Comparison of ENCODE assay signal across 8 cellular contexts in genomic region chr4:77433102-77433733, GRCh38.
DNase-seq lines count a peak whose midpoint lies in the region; ATAC-seq and TF ChIP-seq lines count a peak whose summit lies in the region.

No MANE protein-coding gene starts in this region.

- no peak for TF ChIP-seq POLR2A in gastrocnemius medialis (IDR thresholded peaks at IDR 0.05)

- in situ Hi-C loops in gastrocnemius medialis (cut with MboI; ENCODE audit: low sequenced_read_pairs in 4 of 4), result loop anchor here in 1 of 4 donors (10.0 kb wide), 1 partner anchor 48 kb away; no protein-coding TSS in a partner anchor

- H3K4me1 ChIP-seq in heart right ventricle (peaks cover 0 to 23% (median 9%) of the 10 kb centered on the region in 9 donors), gastrocnemius medialis (peaks cover 6 to 24% of the 10 kb centered on the region in 2 donors)

- H3K4me1 Mint-ChIP-seq in activated T-helper 17 cell treated with anti-CD3 and anti-CD28 coated beads, Interleukin-2, amount 50 U/mL, for 72 hours, result no peaks in the 10 kb centered on the region

- no peaks in the 10 kb centered on the region for H3K9me3 Mint-ChIP-seq in activated T-helper 17 cell treated with anti-CD3 and anti-CD28 coated beads, Interleukin-2, amount 50 U/mL, for 72 hours

- peak; percentile 28 to 78 (median 62) for TF ChIP-seq CTCF in heart right ventricle (IDR thresholded peaks at IDR 0.05)
- TF ChIP-seq CTCF in gastrocnemius medialis (IDR thresholded peaks at IDR 0.05 in 4 of 5, conservative IDR thresholded peaks at IDR 0.05 in 1 of 5), result peak in 3 of 5 experiments; percentile 23 to 51 (median 50)

- H3K36me3 ChIP-seq in heart right ventricle (no peaks in the 10 kb centered on the region), gastrocnemius medialis (no peaks in the 10 kb centered on the region)

- H3K27ac Mint-ChIP-seq in activated T-helper 17 cell treated with anti-CD3 and anti-CD28 coated beads, Interleukin-2, amount 50 U/mL, for 72 hours, result no peak overlapping the region

- H3K27ac ChIP-seq in heart right ventricle, result peak overlapping the region in 1 of 10 donors; percentile 52
- no peak overlapping the region for H3K27ac ChIP-seq in gastrocnemius medialis

- H3K27me3 ChIP-seq in heart right ventricle (no peaks in the 10 kb centered on the region), gastrocnemius medialis (no peaks in the 10 kb centered on the region)

- H3K36me3 Mint-ChIP-seq in activated T-helper 17 cell treated with anti-CD3 and anti-CD28 coated beads, Interleukin-2, amount 50 U/mL, for 72 hours (ENCODE audit: low read depth), result no peaks in the 10 kb centered on the region

- no peaks in the 10 kb centered on the region for H3K9me3 ChIP-seq in heart right ventricle
- H3K9me3 ChIP-seq in gastrocnemius medialis, result no peaks in the 10 kb centered on the region

- DNase-seq in COR-L47 (lab: John Stamatoyannopoulos, UW) (peak; percentile 59), NCI-H226 (peak; percentile 15), heart right ventricle (peak in 1 of 2 donors; percentile 23), gastrocnemius medialis (no peak), activated gamma-delta T cell (lab: John Stamatoyannopoulos, UW) (no peak)

- H3K4me3 ChIP-seq in heart right ventricle (peak overlapping the region in 1 of 10 donors; percentile 14), gastrocnemius medialis (no peak overlapping the region)

- intact Hi-C loops in heart right ventricle (cut with DNase I), result loop anchor here (1.0 to 5.0 kb wide), 5 partner anchors 46 to 804 kb away; no protein-coding TSS in a partner anchor
- intact Hi-C loops in gastrocnemius medialis (cut with DNase I; ENCODE audit: low total_unique reads), result loop anchor here (1.0 kb wide), 1 partner anchor 48 kb away; no protein-coding TSS in a partner anchor

- WGBS in heart right ventricle, 2 donors, result 2% methylated on average over 2 of the region's 2 CpGs

- ATAC-seq in GM18867 (IDR thresholded peaks at IDR 0.05; ENCODE audit: unreplicated experiment) (peak; percentile 93), HG03103 (IDR thresholded peaks at IDR 0.05; ENCODE audit: low read depth, unreplicated experiment) (peak; percentile 76), heart right ventricle (peak; percentile 70 to 89 (median 74)), gastrocnemius medialis (peak; percentile 64 to 75)
- peak; percentile 37 for ATAC-seq in activated T-helper 17 cell treated with anti-CD3 and anti-CD28 coated beads, Interleukin-2, amount 50 U/mL, for 72 hours (replicated peaks)

- no peaks in the 10 kb centered on the region for H3K27me3 Mint-ChIP-seq in activated T-helper 17 cell treated with anti-CD3 and anti-CD28 coated beads, Interleukin-2, amount 50 U/mL, for 72 hours

- H3K4me3 Mint-ChIP-seq in activated T-helper 17 cell treated with anti-CD3 and anti-CD28 coated beads, Interleukin-2, amount 50 U/mL, for 72 hours, result no peak overlapping the region

Comparison
In these comparisons a context has a peak if more than half of its experiments do, and no peak if none do; other contexts are left out.
1. DNase-seq: peak in COR-L47 (single experiment) and NCI-H226 (single experiment); none in gastrocnemius medialis (0 of 2) and activated gamma-delta T cell (single experiment).
2. ATAC-seq: peak in every context shown above with its lines; median percentile 93 in GM18867; 76 in HG03103; 74 in heart right ventricle; 70 in gastrocnemius medialis; 37 in activated T-helper 17 cell treated with anti-CD3 and anti-CD28 coated beads, Interleukin-2, amount 50 U/mL, for 72 hours.